Comparison of ENCODE assay signal across 11 cellular contexts in genomic region chr19:41774515-41774980, GRCh38. TPM values are rescaled to one million over a fixed set of nuclear protein-coding genes. Genes with fewer than 3 reads are reported as not detected.
A peak's percentile ranks its signal among the peaks of the same experiment; 100 is the strongest.
DNase-seq lines count a peak whose midpoint lies in the region; ATAC-seq and TF ChIP-seq lines count a peak whose summit lies in the region.
"Had no signal": no experiment of that assay in that cellular context is flagged by ENCODE, and none has a peak within 500 bp of the region (broad histone marks: within the 10 kb centered on the region; RNA-seq: fewer than 3 reads in every experiment).

No MANE protein-coding gene starts in this region.

- H3K4me3 ChIP-seq in BE2C (ENCODE audit: low read depth, low read length), result no peak overlapping the region
- H3K4me3 ChIP-seq: coronary artery had no signal

- H3K27me3 ChIP-seq in BE2C, result peaks cover 47% of the 10 kb centered on the region

- peak; percentile 26 for DNase-seq in NCI-H1105 (lab: John Stamatoyannopoulos, UW)
- peak; percentile 34 for DNase-seq in activated CD4-positive, alpha-beta T cell treated with anti-CD3 and anti-CD28 coated beads for 1 hour
- DNase-seq in central memory CD4-positive, alpha-beta T cell, result peak; percentile 77
- DNase-seq in stimulated activated CD8-positive, alpha-beta memory T cell treated with anti-CD3 and anti-CD28 coated beads, Interleukin-12 subunit alpha, Interleukin-12 subunit beta, amount 100 ng/mL, for 1 hour (ENCODE audit: low read depth), result peak; percentile 11
- no peak for DNase-seq in BE2C
- no peak for DNase-seq in Right ventricle myocardium superior
- no peak for DNase-seq in KBM-7
- DNase-seq: RPMI8226 had no signal

- H3K36me3 ChIP-seq in BE2C, result no peaks in the 10 kb centered on the region

- ATAC-seq in HG03460 (IDR thresholded peaks at IDR 0.05; ENCODE audit: unreplicated experiment) (no peak), Right ventricle myocardium superior (ENCODE audit: poor library complexity) (no peak)

- intact Hi-C loops in Right ventricle myocardium superior (cut with DNase I), result no loop called here

- H3K9me3 ChIP-seq in BE2C, result no peaks in the 10 kb centered on the region

- TF ChIP-seq CTCF in BE2C (IDR thresholded peaks at IDR 0.05; ENCODE audit: low read depth, low read length), result no peak

- in situ Hi-C loops in KBM-7 (cut with MboI; ENCODE audit: low pct_unique_long_range_greater_than_20kb, low sequenced_read_pairs), result no loop called here

- no peaks in the 10 kb centered on the region for H3K4me1 ChIP-seq in BE2C

RNA-seq across cellular contexts. Expression of gene CEACAM6, which starts 19.2 kb away (rescaled TPM):
- polyA plus RNA-seq in BE2C (2012; ENCODE audit: insufficient read depth, insufficient read length, low read depth), result not detected
- total RNA-seq in Right ventricle myocardium superior, result not detected
- total RNA-seq: lung microvascular endothelial cell had no signal

RNA-seq across cellular contexts. Expression of gene CEACAM3, which starts 21.8 kb away (rescaled TPM):
- not detected for polyA plus RNA-seq in BE2C (2012; ENCODE audit: insufficient read depth, insufficient read length, low read depth)
- not detected for total RNA-seq in Right ventricle myocardium superior
- total RNA-seq: lung microvascular endothelial cell had no signal

Comparison
In these comparisons a context has a peak if more than half of its experiments do, and no peak if none do; other contexts are left out.
1. DNase-seq: peak in NCI-H1105 (single experiment), activated CD4-positive, alpha-beta T cell treated with anti-CD3 and anti-CD28 coated beads for 1 hour (single experiment), central memory CD4-positive, alpha-beta T cell (single experiment) and stimulated activated CD8-positive, alpha-beta memory T cell treated with anti-CD3 and anti-CD28 coated beads, Interleukin-12 subunit alpha, Interleukin-12 subunit beta, amount 100 ng/mL, for 1 hour (single experiment); none in BE2C (single experiment), Right ventricle myocardium superior (single experiment) and KBM-7 (single experiment).